Comparison of ENCODE assay signal across 27 cellular contexts in the genomic region with DNA sequence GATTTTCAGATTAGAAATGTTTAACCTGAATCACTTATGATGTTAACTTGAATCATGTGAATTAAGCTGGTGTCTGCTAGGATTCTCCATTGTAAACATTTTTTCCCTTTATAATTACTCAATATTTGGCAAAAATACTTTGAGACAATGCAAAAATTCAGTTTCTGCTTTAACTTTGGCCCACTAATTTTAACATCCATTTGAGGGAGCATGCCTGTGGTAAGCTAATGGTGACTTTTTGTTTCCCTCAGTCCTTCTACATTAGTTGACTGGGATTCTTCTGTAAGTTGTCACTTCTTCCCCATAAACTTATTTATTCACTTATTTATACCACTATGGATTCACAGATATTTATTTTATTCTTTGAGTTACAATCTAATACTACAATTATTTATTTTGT.
"Had no signal": no experiment of that assay in that cellular context is flagged by ENCODE, and none has a peak within 500 bp of the region (broad histone marks: within the 10 kb centered on the region; RNA-seq: fewer than 3 reads in every experiment).

No MANE protein-coding gene starts in this region.

- H3K27ac ChIP-seq: ascending aorta, brain microvascular endothelial cell, left lung, lower lobe of right lung, pancreas, right atrium auricular region, suprapubic skin, tibial artery, upper lobe of right lung, WERI-Rb-1 had no signal

- H3K4me3 ChIP-seq: ascending aorta, left lung, lower lobe of right lung, pancreas, right atrium auricular region, suprapubic skin, tibial artery, upper lobe of right lung had no signal

- H3K27me3 ChIP-seq: ascending aorta, brain microvascular endothelial cell, left lung, pancreas, right atrium auricular region, suprapubic skin, tibial artery, upper lobe of right lung had no signal

- H3K4me1 ChIP-seq: ascending aorta, left lung, lower lobe of right lung, pancreas, right atrium auricular region, suprapubic skin, tibial artery, upper lobe of right lung had no signal

- H3K9me3 ChIP-seq: ascending aorta, left lung, lower lobe of right lung, pancreas, right atrium auricular region, suprapubic skin, tibial artery, upper lobe of right lung had no signal

- DNase-seq: activated CD4-positive, alpha-beta T cell treated with anti-CD3 and anti-CD28 coated beads for 48 hours; activated CD4-positive, alpha-beta T cell treated with anti-CD3 and anti-CD28 coated beads, Interleukin-2, amount 50 U/mL, for 48 hours; activated CD8-positive, alpha-beta memory T cell treated with anti-CD3 and anti-CD28 coated beads for 24 hours; activated effector memory CD4-positive, alpha-beta T cell treated with Interleukin-2 at 50 U/mL for 16 hours; activated naive CD4-positive, alpha-beta T cell treated with anti-CD3 and anti-CD28 coated beads for 36 hours; activated naive CD8-positive, alpha-beta T cell treated with anti-CD3 and anti-CD28 coated beads for 36 hours; brain microvascular endothelial cell; cortex of kidney; effector memory CD8-positive, alpha-beta T cell; erythroblast; foreskin melanocyte; kidney glomerular epithelial cell; left lung; lower lobe of right lung; mesenchymal stem cell; naive thymus-derived CD8-positive, alpha-beta T cell; nucleus accumbens; pancreas; stimulated activated CD4-positive, alpha-beta T cell treated with anti-CD3 and anti-CD28 coated beads, Interleukin-15, amount 100 ng/mL, for 24 hours; stimulated activated CD4-positive, alpha-beta T cell treated with anti-CD3 and anti-CD28 coated beads, Interleukin-2, amount 100 ng/mL, for 24 hours; stimulated activated naive CD4-positive, alpha-beta T cell; tibial artery; upper lobe of right lung; WERI-Rb-1 had no signal
